1 cellular context compared by ENCODE assay signal in the genomic region with DNA sequence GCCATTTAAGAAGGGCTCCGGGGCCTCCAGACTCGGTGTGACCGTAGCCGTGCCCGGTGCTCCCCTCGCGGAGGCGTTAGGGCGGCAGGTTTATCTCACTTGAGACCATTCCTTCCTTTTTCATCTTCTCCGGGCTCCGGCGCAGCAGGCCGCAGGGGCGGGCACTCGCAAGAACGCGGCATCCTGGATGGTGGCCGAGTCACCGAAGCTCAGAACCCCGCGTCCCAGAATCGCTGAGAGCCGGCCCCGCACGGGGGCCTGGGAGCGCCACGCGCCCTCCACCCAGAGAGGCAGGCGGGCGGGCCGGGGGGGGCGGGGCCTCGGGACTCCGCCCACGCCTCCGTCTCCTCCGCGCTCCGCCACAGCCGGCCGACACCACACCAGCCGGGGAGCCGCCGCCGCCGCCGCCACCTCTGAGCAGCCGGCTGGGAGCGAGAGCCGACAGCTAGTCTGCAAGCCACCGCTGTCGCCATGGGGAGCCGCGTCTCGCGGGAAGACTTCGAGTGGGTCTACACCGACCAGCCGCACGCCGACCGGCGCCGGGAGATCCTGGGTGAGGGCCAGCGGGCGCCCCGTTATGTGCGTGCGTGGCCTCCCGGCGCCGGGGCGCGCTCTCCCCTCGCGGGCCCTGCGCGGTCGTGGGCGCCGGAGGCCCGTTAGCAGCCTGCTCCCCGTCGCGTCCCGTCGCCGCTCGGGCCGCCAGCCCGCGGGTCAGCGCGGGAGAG.
TF ChIP-seq lines count a peak whose summit lies in the region.

DEGS1 (plus strand) TSS at position 375 of the 725 bp plus-strand sequence; CDS start at position 472, 97 bp downstream.

TF ChIP-seq in HepG2, 621 proteins besides CTCF, POLR2A, EP300 and RAD21 (continued from another document and continues in another):
- TF ChIP-seq, protein P1, sequence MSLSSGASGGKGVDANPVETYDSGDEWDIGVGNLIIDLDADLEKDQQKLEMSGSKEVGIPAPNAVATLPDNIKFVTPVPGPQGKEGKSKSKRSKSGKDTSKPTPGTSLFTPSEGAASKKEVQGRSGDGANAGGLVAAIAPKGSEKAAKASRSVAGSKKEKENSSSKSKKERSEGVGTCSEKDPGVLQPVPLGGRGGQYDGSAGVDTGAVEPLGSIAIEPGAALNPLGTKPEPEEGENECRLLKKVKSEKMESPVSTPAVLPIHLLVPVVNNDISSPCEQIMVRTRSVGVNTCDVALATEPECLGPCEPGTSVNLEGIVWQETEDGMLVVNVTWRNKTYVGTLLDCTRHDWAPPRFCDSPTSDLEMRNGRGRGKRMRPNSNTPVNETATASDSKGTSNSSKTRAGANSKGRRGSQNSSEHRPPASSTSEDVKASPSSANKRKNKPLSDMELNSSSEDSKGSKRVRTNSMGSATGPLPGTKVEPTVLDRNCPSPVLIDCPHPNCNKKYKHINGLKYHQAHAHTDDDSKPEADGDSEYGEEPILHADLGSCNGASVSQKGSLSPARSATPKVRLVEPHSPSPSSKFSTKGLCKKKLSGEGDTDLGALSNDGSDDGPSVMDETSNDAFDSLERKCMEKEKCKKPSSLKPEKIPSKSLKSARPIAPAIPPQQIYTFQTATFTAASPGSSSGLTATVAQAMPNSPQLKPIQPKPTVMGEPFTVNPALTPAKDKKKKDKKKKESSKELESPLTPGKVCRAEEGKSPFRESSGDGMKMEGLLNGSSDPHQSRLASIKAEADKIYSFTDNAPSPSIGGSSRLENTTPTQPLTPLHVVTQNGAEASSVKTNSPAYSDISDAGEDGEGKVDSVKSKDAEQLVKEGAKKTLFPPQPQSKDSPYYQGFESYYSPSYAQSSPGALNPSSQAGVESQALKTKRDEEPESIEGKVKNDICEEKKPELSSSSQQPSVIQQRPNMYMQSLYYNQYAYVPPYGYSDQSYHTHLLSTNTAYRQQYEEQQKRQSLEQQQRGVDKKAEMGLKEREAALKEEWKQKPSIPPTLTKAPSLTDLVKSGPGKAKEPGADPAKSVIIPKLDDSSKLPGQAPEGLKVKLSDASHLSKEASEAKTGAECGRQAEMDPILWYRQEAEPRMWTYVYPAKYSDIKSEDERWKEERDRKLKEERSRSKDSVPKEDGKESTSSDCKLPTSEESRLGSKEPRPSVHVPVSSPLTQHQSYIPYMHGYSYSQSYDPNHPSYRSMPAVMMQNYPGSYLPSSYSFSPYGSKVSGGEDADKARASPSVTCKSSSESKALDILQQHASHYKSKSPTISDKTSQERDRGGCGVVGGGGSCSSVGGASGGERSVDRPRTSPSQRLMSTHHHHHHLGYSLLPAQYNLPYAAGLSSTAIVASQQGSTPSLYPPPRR (CRISPR knock-in tag; IDR thresholded peaks at IDR 0.05; ENCODE audit: borderline replicate concordance), result no peak
- no peak for TF ChIP-seq ZNF572 (CRISPR knock-in tag; IDR thresholded peaks at IDR 0.05)
- TF ChIP-seq HNF1A (IDR thresholded peaks at IDR 0.05; ENCODE audit: low read depth), result no peak
- TF ChIP-seq HNF1A (CRISPR knock-in tag; IDR thresholded peaks at IDR 0.05; ENCODE audit: borderline replicate concordance), result no peak
- peak; percentile 66 for TF ChIP-seq ZNF263 (CRISPR knock-in tag; IDR thresholded peaks at IDR 0.05)
- no peak for TF ChIP-seq ZNF652 (CRISPR knock-in tag; IDR thresholded peaks at IDR 0.05; ENCODE audit: borderline replicate concordance, low read depth)
- TF ChIP-seq ZNF878 (CRISPR knock-in tag; IDR thresholded peaks at IDR 0.05), result no peak
- TF ChIP-seq, protein P2, sequence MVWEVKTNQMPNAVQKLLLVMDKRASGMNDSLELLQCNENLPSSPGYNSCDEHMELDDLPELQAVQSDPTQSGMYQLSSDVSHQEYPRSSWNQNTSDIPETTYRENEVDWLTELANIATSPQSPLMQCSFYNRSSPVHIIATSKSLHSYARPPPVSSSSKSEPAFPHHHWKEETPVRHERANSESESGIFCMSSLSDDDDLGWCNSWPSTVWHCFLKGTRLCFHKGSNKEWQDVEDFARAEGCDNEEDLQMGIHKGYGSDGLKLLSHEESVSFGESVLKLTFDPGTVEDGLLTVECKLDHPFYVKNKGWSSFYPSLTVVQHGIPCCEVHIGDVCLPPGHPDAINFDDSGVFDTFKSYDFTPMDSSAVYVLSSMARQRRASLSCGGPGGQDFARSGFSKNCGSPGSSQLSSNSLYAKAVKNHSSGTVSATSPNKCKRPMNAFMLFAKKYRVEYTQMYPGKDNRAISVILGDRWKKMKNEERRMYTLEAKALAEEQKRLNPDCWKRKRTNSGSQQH (CRISPR knock-in tag; IDR thresholded peaks at IDR 0.05; ENCODE audit: low read depth), result no peak
- no peak for TF ChIP-seq FOSL1 (CRISPR knock-in tag; IDR thresholded peaks at IDR 0.05; ENCODE audit: borderline replicate concordance)
- 0 out of 2 replicates have a peak, but pooled peaks have one; percentile 46 for TF ChIP-seq HMG20A (CRISPR knock-in tag; IDR thresholded peaks at IDR 0.05; ENCODE audit: borderline replicate concordance)
- no peak for TF ChIP-seq DDIT3 (CRISPR knock-in tag; IDR thresholded peaks at IDR 0.05)
- TF ChIP-seq THAP11 (CRISPR knock-in tag; IDR thresholded peaks at IDR 0.05), result no peak
- TF ChIP-seq NR3C1 (CRISPR knock-in tag; IDR thresholded peaks at IDR 0.05), result no peak
- TF ChIP-seq, protein P3, sequence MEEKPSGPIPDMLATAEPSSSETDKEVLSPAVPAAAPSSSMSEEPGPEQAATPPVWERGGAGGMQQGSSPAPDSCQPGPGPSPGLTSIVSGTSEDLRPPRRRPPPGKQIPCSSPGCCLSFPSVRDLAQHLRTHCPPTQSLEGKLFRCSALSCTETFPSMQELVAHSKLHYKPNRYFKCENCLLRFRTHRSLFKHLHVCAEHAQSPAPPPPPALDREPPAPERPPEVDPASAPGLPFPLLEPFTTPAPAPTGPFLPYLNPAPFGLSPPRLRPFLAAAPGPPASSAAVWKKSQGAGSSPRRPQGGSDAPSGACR (CRISPR knock-in tag; IDR thresholded peaks at IDR 0.05), result no peak
- no peak for TF ChIP-seq FOXP1 (IDR thresholded peaks at IDR 0.05)
- TF ChIP-seq FOXP1 (CRISPR knock-in tag; IDR thresholded peaks at IDR 0.05), result no peak
- no peak for TF ChIP-seq NPAS2 (CRISPR knock-in tag; IDR thresholded peaks at IDR 0.05; ENCODE audit: borderline replicate concordance)
- no peak for TF ChIP-seq RNF219 (CRISPR knock-in tag; IDR thresholded peaks at IDR 0.05)
- TF ChIP-seq SAP130 (CRISPR knock-in tag; IDR thresholded peaks at IDR 0.05; ENCODE audit: low read depth), result peak; percentile 59
- TF ChIP-seq, protein P4, sequence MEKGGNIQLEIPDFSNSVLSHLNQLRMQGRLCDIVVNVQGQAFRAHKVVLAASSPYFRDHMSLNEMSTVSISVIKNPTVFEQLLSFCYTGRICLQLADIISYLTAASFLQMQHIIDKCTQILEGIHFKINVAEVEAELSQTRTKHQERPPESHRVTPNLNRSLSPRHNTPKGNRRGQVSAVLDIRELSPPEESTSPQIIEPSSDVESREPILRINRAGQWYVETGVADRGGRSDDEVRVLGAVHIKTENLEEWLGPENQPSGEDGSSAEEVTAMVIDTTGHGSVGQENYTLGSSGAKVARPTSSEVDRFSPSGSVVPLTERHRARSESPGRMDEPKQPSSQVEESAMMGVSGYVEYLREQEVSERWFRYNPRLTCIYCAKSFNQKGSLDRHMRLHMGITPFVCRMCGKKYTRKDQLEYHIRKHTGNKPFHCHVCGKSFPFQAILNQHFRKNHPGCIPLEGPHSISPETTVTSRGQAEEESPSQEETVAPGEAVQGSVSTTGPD (CRISPR knock-in tag; IDR thresholded peaks at IDR 0.05), result no peak
- TF ChIP-seq ZNF432 (CRISPR knock-in tag; IDR thresholded peaks at IDR 0.05; ENCODE audit: borderline replicate concordance), result no peak
- TF ChIP-seq TBX2 (CRISPR knock-in tag; IDR thresholded peaks at IDR 0.05; ENCODE audit: borderline replicate concordance), result no peak; the same call in 1 of the 2 replicates
- no peak for TF ChIP-seq TBP (CRISPR knock-in tag; IDR thresholded peaks at IDR 0.05)
- no peak for TF ChIP-seq MAFG (CRISPR knock-in tag; IDR thresholded peaks at IDR 0.05)
- no peak for TF ChIP-seq AFF4 (CRISPR knock-in tag; IDR thresholded peaks at IDR 0.05)
- TF ChIP-seq EHMT2 (IDR thresholded peaks at IDR 0.05; ENCODE audit: borderline replicate concordance, low read depth, low read length), result no peak
- TF ChIP-seq ELF1 (CRISPR knock-in tag; IDR thresholded peaks at IDR 0.05), result no peak
- TF ChIP-seq CC2D1A (CRISPR knock-in tag; IDR thresholded peaks at IDR 0.05), result no peak
- no peak for TF ChIP-seq MLLT10 (CRISPR knock-in tag; IDR thresholded peaks at IDR 0.05)
- peak; percentile 20; the same call in 1 of the 2 replicates for TF ChIP-seq FOXA3 (CRISPR knock-in tag; IDR thresholded peaks at IDR 0.05)
- no peak for TF ChIP-seq ZMYM3 (CRISPR knock-in tag; IDR thresholded peaks at IDR 0.05)
- no peak for TF ChIP-seq ZNF136 (CRISPR knock-in tag; IDR thresholded peaks at IDR 0.05; ENCODE audit: low read depth)
- peak; percentile 48 for TF ChIP-seq KAT8 (CRISPR knock-in tag; IDR thresholded peaks at IDR 0.05)
- TF ChIP-seq DNMT1 (CRISPR knock-in tag; IDR thresholded peaks at IDR 0.05), result 0 out of 2 replicates have a peak, but pooled peaks have one; percentile 53
- no peak for TF ChIP-seq ZNF17 (CRISPR knock-in tag; IDR thresholded peaks at IDR 0.05)
- TF ChIP-seq PLRG1 (conservative IDR thresholded peaks at IDR 0.05), result no peak
- no peak for TF ChIP-seq NAIF1 (CRISPR knock-in tag; IDR thresholded peaks at IDR 0.05; ENCODE audit: borderline replicate concordance)
- 0 out of 2 replicates have a peak, but pooled peaks have one; percentile 7 for TF ChIP-seq ZNF446 (CRISPR knock-in tag; IDR thresholded peaks at IDR 0.05)
- TF ChIP-seq MTF1 (CRISPR knock-in tag; IDR thresholded peaks at IDR 0.05), result no peak
- no peak; the same call in 1 of the 2 replicates for TF ChIP-seq PHF21A (CRISPR knock-in tag; IDR thresholded peaks at IDR 0.05)
- no peak for TF ChIP-seq NFATC3 (CRISPR knock-in tag; IDR thresholded peaks at IDR 0.05)
- TF ChIP-seq SYNCRIP (IDR thresholded peaks at IDR 0.05; ENCODE audit: insufficient read depth, low read depth, low read length), result no peak
